In the genomic region with DNA sequence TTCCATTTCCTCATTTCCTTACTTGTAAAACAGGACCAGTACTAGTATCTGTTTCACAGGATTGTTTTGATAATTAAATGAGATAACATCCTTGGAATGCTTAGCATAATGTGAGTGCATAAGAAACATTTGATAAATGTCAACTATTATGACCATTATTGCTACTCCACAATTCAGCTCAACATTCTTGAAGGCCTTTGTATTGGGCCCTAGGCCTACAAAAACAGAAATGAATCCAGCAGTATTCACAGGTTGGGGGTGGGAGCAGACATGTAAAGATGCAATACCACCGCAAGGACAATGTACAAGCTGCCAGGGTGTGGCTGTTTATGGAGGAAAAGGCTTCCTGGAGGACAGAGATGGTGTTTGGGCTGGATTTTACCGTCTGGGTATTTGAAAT, we compare ENCODE assay signal across 9 cellular contexts. TPM values are rescaled to one million over a fixed set of nuclear protein-coding genes. Genes with fewer than 3 reads are reported as not detected.
A peak's percentile ranks its signal among the peaks of the same experiment; 100 is the strongest.
DNase-seq lines count a peak whose midpoint lies in the region; ATAC-seq, FAIRE-seq and TF ChIP-seq lines count a peak whose summit lies in the region.
"Had no signal": no experiment of that assay in that cellular context is flagged by ENCODE, and none has a peak within 500 bp of the region (broad histone marks: within the 10 kb centered on the region; RNA-seq: fewer than 3 reads in every experiment).

No MANE protein-coding gene starts in this region.

- H3K27me3 ChIP-seq in small intestine (ENCODE audit: control insufficient read depth in 2 of 2, insufficient read depth in 2 of 2, low read length in 2 of 2) = no peaks in the 10 kb centered on the region

- ATAC-seq in HG03039 (IDR thresholded peaks at IDR 0.05; ENCODE audit: unreplicated experiment) = no peak

- TF ChIP-seq CTCF in fibroblast of the aortic adventitia (IDR thresholded peaks at IDR 0.05; ENCODE audit: insufficient read depth, low read length) = no peak

- peak; percentile 75 for DNase-seq in EL
- DNase-seq in SW480 (ENCODE audit: low spot score) = peak; percentile 55
- DNase-seq in fibroblast of the aortic adventitia (ENCODE audit: low read depth) = peak; percentile 91
- DNase-seq in small intestine = peak; percentile 66
- DNase-seq in inferior parietal cortex (ENCODE audit: extremely low spot score) = no peak
- DNase-seq in HuH-7.5 (ENCODE audit: low spot score) = no peak
- no peak for DNase-seq in medulla oblongata (ENCODE audit: extremely low spot score)
- DNase-seq: SW 1271 had no signal

- peaks cover 0 to 10% of the 10 kb centered on the region in 2 donors for H3K4me1 ChIP-seq in small intestine (ENCODE audit: control insufficient read depth in 2 of 2, insufficient read depth in 1 of 2, low read depth in 1 of 2, low read length in 1 of 2)

- FAIRE-seq in small intestine (lab: Jason Lieb, UNC) = no peak

- 17 to 58% (median 50%) methylated on average over 2 of the region's 2 CpGs for WGBS in small intestine, 3 donors

- H3K27ac ChIP-seq in small intestine (ENCODE audit: low read depth in 1 of 2, low read length in 1 of 2) = peak overlapping the region; percentile 9 to 76

- H3K9me3 ChIP-seq in small intestine (ENCODE audit: control insufficient read depth, low read depth) = no peaks in the 10 kb centered on the region

- no peaks in the 10 kb centered on the region for H3K36me3 ChIP-seq in small intestine (ENCODE audit: control insufficient read depth in 2 of 2, insufficient read depth in 2 of 2, low read length in 2 of 2)

- no peak overlapping the region for H3K4me3 ChIP-seq in fibroblast of the aortic adventitia (ENCODE audit: low read depth, low read length)
- H3K4me3 ChIP-seq in small intestine (ENCODE audit: low read depth in 1 of 2, low read length in 2 of 2) = no peak overlapping the region

RNA-seq across cellular contexts. Expression of a gene that starts 57.2 kb away (rescaled TPM):
- 13.5 and 18.1 TPM in 2 replicates for total RNA-seq in fibroblast of the aortic adventitia (ENCODE audit: low replicate concordance)
- polyA plus RNA-seq in small intestine = 10 to 100 TPM; 10.5 to 14.2 (median 11.0) TPM

Comparison
In these comparisons a context has a peak if more than half of its experiments do, and no peak if none do; other contexts are left out.
1. DNase-seq: peak in EL (single experiment), SW480 (single experiment), fibroblast of the aortic adventitia (single experiment) and small intestine (single experiment); none in inferior parietal cortex (single experiment), HuH-7.5 (single experiment) and medulla oblongata (single experiment).